In the genomic region with DNA sequence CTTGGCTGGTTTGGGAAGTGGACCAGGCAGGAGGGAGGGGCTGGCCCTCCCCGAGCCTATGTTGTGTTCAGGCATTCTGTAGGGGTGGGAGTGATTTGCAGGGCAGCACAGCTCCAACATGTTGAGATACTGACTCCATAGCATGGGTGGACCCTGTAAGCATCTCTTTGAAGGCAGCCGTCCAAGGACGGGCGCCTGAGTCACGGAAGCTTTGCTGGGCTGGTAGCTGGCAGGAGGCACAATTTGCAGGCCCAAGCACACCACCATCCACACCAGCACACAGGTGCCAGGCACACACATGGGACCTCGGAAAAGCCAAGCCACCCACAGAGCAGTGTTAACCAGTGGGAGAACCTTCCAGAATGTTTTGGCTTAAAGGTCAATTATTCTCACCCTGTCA, we compare ENCODE assay signal across 21 cellular contexts.
"Had no signal": no experiment of that assay in that cellular context is flagged by ENCODE, and none has a peak within 500 bp of the region (broad histone marks: within the 10 kb centered on the region; RNA-seq: fewer than 3 reads in every experiment).

No MANE protein-coding gene starts in this region.

- H3K9me3 ChIP-seq: esophagus muscularis mucosa, left lung, right atrium auricular region, sigmoid colon, testis, tibial artery had no signal

- H3K79me2 ChIP-seq: parathyroid adenoma had no signal

- H3K4me2 ChIP-seq: neural progenitor cell had no signal

- H2AFZ ChIP-seq: neural progenitor cell, parathyroid adenoma had no signal

- H3K9ac ChIP-seq: neural progenitor cell, parathyroid adenoma had no signal

- H3K36me3 ChIP-seq: left lung, neural progenitor cell, right atrium auricular region, sigmoid colon had no signal

- H3K27ac ChIP-seq: epithelial cell of prostate, esophagus muscularis mucosa, left lung, neural progenitor cell, parathyroid adenoma, right atrium auricular region, sigmoid colon, testis, tibial artery had no signal

- H3K27me3 ChIP-seq: esophagus muscularis mucosa, left lung, neural progenitor cell, right atrium auricular region, sigmoid colon, testis, tibial artery had no signal

- DNase-seq: central memory CD4-positive, alpha-beta T cell; cortex of kidney; effector CD4-positive, alpha-beta T cell; head of caudate nucleus; left cardiac atrium; mesendoderm; midbrain; naive thymus-derived CD4-positive, alpha-beta T cell; sigmoid colon; stimulated activated CD4-positive, alpha-beta T cell treated with anti-CD3 and anti-CD28 coated beads, Interleukin-2, amount 100 ng/mL, for 24 hours; stimulated activated CD4-positive, alpha-beta T cell treated with anti-CD3 and anti-CD28 coated beads, Interleukin-4, amount 100 ng/mL, for 24 hours; stimulated activated naive CD4-positive, alpha-beta T cell treated with Interleukin-2 at 50 U/mL for 16 hours; testis; tibial artery had no signal

- ATAC-seq: left cardiac atrium; left lung; naive thymus-derived CD4-positive, alpha-beta T cell; stimulated activated effector memory CD8-positive, alpha-beta T cell treated with anti-CD3 and anti-CD28 coated beads, Interleukin-12 subunit alpha, Interleukin-12 subunit beta, amount 100 ng/mL, for 72 hours had no signal

- H3K4me3 ChIP-seq: esophagus muscularis mucosa, left lung, neural progenitor cell, right atrium auricular region, sigmoid colon, testis, tibial artery had no signal

- H3K4me1 ChIP-seq: esophagus muscularis mucosa, left lung, neural progenitor cell, parathyroid adenoma, right atrium auricular region, testis, tibial artery had no signal
